ENCODE assay signal across 17 cellular contexts in genomic region chr14:101101456-101102056, GRCh38.
DNase-seq lines count a peak whose midpoint lies in the region; ATAC-seq, FAIRE-seq and TF ChIP-seq lines count a peak whose summit lies in the region.
"Had no signal": no experiment of that assay in that cellular context is flagged by ENCODE, and none has a peak within 500 bp of the region (broad histone marks: within the 10 kb centered on the region; RNA-seq: fewer than 3 reads in every experiment).

No MANE protein-coding gene starts in this region.

- H2BK120ac ChIP-seq in mesendoderm (ENCODE audit: low read depth, low read length): peak overlapping the region; percentile 33

- no peak overlapping the region for H3K23ac ChIP-seq in mesendoderm (ENCODE audit: low read length)

- peaks cover 27% of the 10 kb centered on the region for H3K36me3 Mint-ChIP-seq in endothelial cell (ENCODE audit: low read depth, unreplicated experiment)
- H3K36me3 Mint-ChIP-seq in stimulated activated effector memory CD8-positive, alpha-beta T cell treated with anti-CD3 and anti-CD28 coated beads, Interleukin-12 subunit alpha, Interleukin-12 subunit beta, amount 100 ng/mL, for 72 hours: no peaks in the 10 kb centered on the region
- H3K36me3 Mint-ChIP-seq: activated naive CD4-positive, alpha-beta T cell treated with anti-CD3 and anti-CD28 coated beads, Interleukin-2, amount 50 U/mL, for 72 hours; CD14-positive monocyte had no signal

- DNase-seq in NCI-H2029 (lab: John Stamatoyannopoulos, UW) (peak; percentile 16), NCI-H2029 treated with DMSO at 0.1 percent for 48 hours (lab: John Stamatoyannopoulos, UW) (no peak), NCI-H2107 (lab: John Stamatoyannopoulos, UW) (peak; percentile 86), endothelial cell (ENCODE audit: low spot score) (no peak), mesendoderm (peak; percentile 83), frontal cortex (ENCODE audit: low spot score in 2 of 2) (no peak), NCI-H82 (lab: John Stamatoyannopoulos, UW) (no peak)
- DNase-seq in stimulated activated effector memory CD8-positive, alpha-beta T cell treated with anti-CD3 and anti-CD28 coated beads, Interleukin-12 subunit alpha, Interleukin-12 subunit beta, amount 100 ng/mL, for 72 hours (ENCODE audit: low spot score in 2 of 2): no peak
- DNase-seq: central memory CD4-positive, alpha-beta T cell; left ventricle myocardium superior; right cardiac atrium; SJCRH30; stimulated activated CD4-positive, alpha-beta T cell treated with anti-CD3 and anti-CD28 coated beads, Interleukin-4, amount 100 ng/mL, for 1 hour had no signal

- H2AK5ac ChIP-seq in mesendoderm (ENCODE audit: low read length): peak overlapping the region; percentile 60

- H3K9me3 Mint-ChIP-seq in endothelial cell (ENCODE audit: unreplicated experiment): peaks cover 7% of the 10 kb centered on the region
- H3K9me3 Mint-ChIP-seq in stimulated activated effector memory CD8-positive, alpha-beta T cell treated with anti-CD3 and anti-CD28 coated beads, Interleukin-12 subunit alpha, Interleukin-12 subunit beta, amount 100 ng/mL, for 72 hours: no peaks in the 10 kb centered on the region

- H2BK5ac ChIP-seq in mesendoderm (ENCODE audit: low read length): peak overlapping the region; percentile 79

- H3K79me2 ChIP-seq in mesendoderm (ENCODE audit: control insufficient read depth, insufficient read depth, low read length): no peaks in the 10 kb centered on the region

- H3K4ac ChIP-seq in mesendoderm (ENCODE audit: low read depth, low read length): peak overlapping the region; percentile 72

- WGBS in mesendoderm (ENCODE audit: extremely low coverage, insufficient coverage, low lambda C conversion rate): no CpG with 5 or more reads among the region's 5 CpGs

- H3K4me2 ChIP-seq in mesendoderm (ENCODE audit: low read length): no peak overlapping the region

- H3K27ac ChIP-seq in mesendoderm (ENCODE audit: low read depth, low read length): no peak overlapping the region
- H3K27ac ChIP-seq: 22Rv1, SJCRH30 had no signal

- H2BK15ac ChIP-seq in mesendoderm (replicated peaks; ENCODE audit: low read depth): no peak overlapping the region

- no peak overlapping the region for H4K8ac ChIP-seq in mesendoderm (ENCODE audit: low read depth, low read length)

- no peak overlapping the region for H3K9ac ChIP-seq in mesendoderm (ENCODE audit: low read length)

- no peak for TF ChIP-seq CTCF in endothelial cell (IDR thresholded peaks at IDR 0.05; ENCODE audit: unreplicated experiment)

- no peak overlapping the region for H3K4me3 ChIP-seq in mesendoderm (ENCODE audit: low read length)
- H3K4me3 ChIP-seq: SJCRH30 had no signal

- no peaks in the 10 kb centered on the region for H3K4me1 ChIP-seq in mesendoderm (ENCODE audit: control insufficient read depth, low read depth, low read length)
- H3K4me1 ChIP-seq: SJCRH30 had no signal

- no peaks in the 10 kb centered on the region for H3K27me3 ChIP-seq in mesendoderm (ENCODE audit: insufficient read depth, low read length, poor library complexity)
- H3K27me3 ChIP-seq: SJCRH30 had no signal

- peak overlapping the region; percentile 72 for H4K5ac ChIP-seq in mesendoderm (ENCODE audit: low read length)

- peak overlapping the region; percentile 5 for H3K4me3 Mint-ChIP-seq in endothelial cell (ENCODE audit: unreplicated experiment)
- H3K4me3 Mint-ChIP-seq in stimulated activated effector memory CD8-positive, alpha-beta T cell treated with anti-CD3 and anti-CD28 coated beads, Interleukin-12 subunit alpha, Interleukin-12 subunit beta, amount 100 ng/mL, for 72 hours: no peak overlapping the region
- H3K4me3 Mint-ChIP-seq: CD14-positive monocyte; natural killer cell treated with Interleukin-12 subunit alpha and Interleukin-12 subunit beta and Interleukin-15 and Interleukin-18, amount 100 ng/mL, for 72 hours had no signal

- ATAC-seq in stimulated activated effector memory CD8-positive, alpha-beta T cell treated with anti-CD3 and anti-CD28 coated beads, Interleukin-12 subunit alpha, Interleukin-12 subunit beta, amount 100 ng/mL, for 72 hours: no peak
- ATAC-seq: activated naive CD4-positive, alpha-beta T cell treated with anti-CD3 and anti-CD28 coated beads, Interleukin-2, amount 50 U/mL, for 72 hours; left ventricle myocardium superior; right cardiac atrium had no signal

- peaks cover 28% of the 10 kb centered on the region for H3K4me1 Mint-ChIP-seq in endothelial cell (ENCODE audit: unreplicated experiment)
- no peaks in the 10 kb centered on the region for H3K4me1 Mint-ChIP-seq in stimulated activated effector memory CD8-positive, alpha-beta T cell treated with anti-CD3 and anti-CD28 coated beads, Interleukin-12 subunit alpha, Interleukin-12 subunit beta, amount 100 ng/mL, for 72 hours
- H3K4me1 Mint-ChIP-seq: CD14-positive monocyte had no signal

- no peaks in the 10 kb centered on the region for H3K79me1 ChIP-seq in mesendoderm (ENCODE audit: low read length)

- peak overlapping the region; percentile 69 for H3K56ac ChIP-seq in mesendoderm (ENCODE audit: low read length)

- peaks cover 5% of the 10 kb centered on the region for H3K27me3 Mint-ChIP-seq in endothelial cell (ENCODE audit: unreplicated experiment)

- peak overlapping the region; percentile 71 for H3K18ac ChIP-seq in mesendoderm (ENCODE audit: low read length)

- no peaks in the 10 kb centered on the region for H3K36me3 ChIP-seq in mesendoderm (ENCODE audit: control insufficient read depth, insufficient read depth, low read length)
- H3K36me3 ChIP-seq: SJCRH30 had no signal

- FAIRE-seq in frontal cortex (lab: Jason Lieb, UNC): no peak

- H3K27ac Mint-ChIP-seq in endothelial cell (ENCODE audit: unreplicated experiment): no peak overlapping the region
- no peak overlapping the region for H3K27ac Mint-ChIP-seq in stimulated activated effector memory CD8-positive, alpha-beta T cell treated with anti-CD3 and anti-CD28 coated beads, Interleukin-12 subunit alpha, Interleukin-12 subunit beta, amount 100 ng/mL, for 72 hours
- H3K27ac Mint-ChIP-seq: activated naive CD4-positive, alpha-beta T cell treated with anti-CD3 and anti-CD28 coated beads, Interleukin-2, amount 50 U/mL, for 72 hours; CD14-positive monocyte; natural killer cell treated with Interleukin-12 subunit alpha and Interleukin-12 subunit beta and Interleukin-15 and Interleukin-18, amount 100 ng/mL, for 72 hours had no signal

Comparison
In these comparisons a context has a peak if more than half of its experiments do, and no peak if none do; other contexts are left out.
1. DNase-seq: peak in NCI-H2029 (single experiment), NCI-H2107 (single experiment) and mesendoderm (single experiment); none in NCI-H2029 treated with DMSO at 0.1 percent for 48 hours (single experiment), endothelial cell (single experiment), frontal cortex (0 of 2), NCI-H82 (single experiment) and stimulated activated effector memory CD8-positive, alpha-beta T cell treated with anti-CD3 and anti-CD28 coated beads, Interleukin-12 subunit alpha, Interleukin-12 subunit beta, amount 100 ng/mL, for 72 hours (0 of 2).